Comparison of ENCODE assay signal across 1 cellular context in the genomic region with DNA sequence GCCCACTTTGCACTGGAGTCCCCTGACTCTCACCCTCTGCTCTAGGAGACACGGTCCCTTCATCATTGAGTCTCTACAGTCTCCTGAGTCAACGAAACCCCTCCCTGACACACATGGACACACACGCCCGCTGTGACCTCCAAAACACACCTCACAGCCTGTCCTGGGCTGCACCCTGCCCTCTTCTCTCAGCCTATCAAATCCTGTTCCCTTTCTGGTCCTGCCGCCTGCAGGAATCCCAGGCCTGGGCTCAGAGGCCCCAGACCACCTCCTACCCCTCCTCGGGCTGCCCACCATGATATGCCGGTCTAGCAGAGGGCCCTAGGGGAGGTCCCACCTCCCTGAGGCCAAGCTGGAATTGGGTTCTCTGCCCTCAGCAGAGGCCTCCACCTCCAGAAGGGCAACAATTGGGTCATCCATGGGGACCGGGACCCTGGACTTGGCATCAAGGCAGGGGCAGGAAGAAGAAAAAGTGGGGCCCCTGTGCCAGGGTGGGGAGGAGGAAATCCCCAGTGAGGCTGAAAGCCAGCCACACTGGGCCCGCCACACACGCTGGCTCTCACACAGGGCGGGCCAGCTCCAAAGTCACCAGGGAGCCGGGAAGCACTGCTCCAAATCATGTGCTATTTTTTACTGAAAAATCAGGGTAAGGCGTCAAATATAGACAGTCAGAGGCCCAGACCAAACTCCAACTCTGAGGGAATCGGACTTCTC.
TF ChIP-seq lines count a peak whose summit lies in the region.

No MANE protein-coding gene starts in this region.

TF ChIP-seq in HepG2, 621 proteins besides CTCF, POLR2A, EP300 and RAD21 (continued from another document):
- TF ChIP-seq ZFP90 (CRISPR knock-in tag; IDR thresholded peaks at IDR 0.05; ENCODE audit: borderline replicate concordance) (0 out of 2 replicates have a peak, but pooled peaks have one; percentile 29), ZNF687 (CRISPR knock-in tag; IDR thresholded peaks at IDR 0.05) (peak; percentile 31; the same call in 1 of the 2 replicates), PAX8 (CRISPR knock-in tag; IDR thresholded peaks at IDR 0.05; ENCODE audit: borderline replicate concordance) (no peak), POLR2G (IDR thresholded peaks at IDR 0.05; ENCODE audit: low read depth, low read length) (no peak), XRCC5 (optimal IDR thresholded peaks at IDR 0.05; ENCODE audit: low read length) (peak; percentile 31), ZNF562 (CRISPR knock-in tag; IDR thresholded peaks at IDR 0.05; ENCODE audit: borderline replicate concordance) (no peak), AHR (CRISPR knock-in tag; IDR thresholded peaks at IDR 0.05) (no peak), HNF4A (CRISPR knock-in tag; IDR thresholded peaks at IDR 0.05) (0 out of 2 replicates have a peak, but pooled peaks have one; percentile 0), HINFP (CRISPR knock-in tag; IDR thresholded peaks at IDR 0.05; ENCODE audit: low read depth) (peak; percentile 91; the same call in 1 of the 2 replicates), ZNF317 (CRISPR knock-in tag; IDR thresholded peaks at IDR 0.05) (no peak), MAF1 (CRISPR knock-in tag; IDR thresholded peaks at IDR 0.05; ENCODE audit: borderline replicate concordance) (0 out of 2 replicates have a peak, but pooled peaks have one; percentile 18)
- TF ChIP-seq, protein P1, sequence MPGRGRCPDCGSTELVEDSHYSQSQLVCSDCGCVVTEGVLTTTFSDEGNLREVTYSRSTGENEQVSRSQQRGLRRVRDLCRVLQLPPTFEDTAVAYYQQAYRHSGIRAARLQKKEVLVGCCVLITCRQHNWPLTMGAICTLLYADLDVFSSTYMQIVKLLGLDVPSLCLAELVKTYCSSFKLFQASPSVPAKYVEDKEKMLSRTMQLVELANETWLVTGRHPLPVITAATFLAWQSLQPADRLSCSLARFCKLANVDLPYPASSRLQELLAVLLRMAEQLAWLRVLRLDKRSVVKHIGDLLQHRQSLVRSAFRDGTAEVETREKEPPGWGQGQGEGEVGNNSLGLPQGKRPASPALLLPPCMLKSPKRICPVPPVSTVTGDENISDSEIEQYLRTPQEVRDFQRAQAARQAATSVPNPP (CRISPR knock-in tag; IDR thresholded peaks at IDR 0.05), result no peak
